ENCODE assay signal across 8 cellular contexts in the genomic region with DNA sequence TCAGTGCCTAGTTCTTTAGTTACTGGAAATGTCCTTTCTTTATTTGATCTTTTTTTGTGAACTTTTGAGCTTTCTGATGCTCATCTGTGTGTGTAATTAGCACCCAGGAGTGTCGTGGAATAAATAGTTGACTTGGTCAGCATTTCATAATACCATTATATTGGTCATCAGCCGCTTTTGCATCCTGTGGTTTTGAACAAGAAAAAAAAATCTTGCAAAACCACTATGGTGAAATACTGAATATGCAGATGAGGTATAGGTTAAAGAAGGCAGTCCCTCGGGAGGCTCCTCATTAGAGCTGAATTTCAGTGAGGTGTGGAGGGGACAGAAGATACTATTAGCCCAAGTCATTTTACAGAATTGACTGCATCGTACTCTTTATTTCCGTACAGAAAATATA.
A peak's percentile ranks its signal among the peaks of the same experiment; 100 is the strongest.
DNase-seq lines count a peak whose midpoint lies in the region; ATAC-seq and TF ChIP-seq lines count a peak whose summit lies in the region.

No MANE protein-coding gene starts in this region.

- peak overlapping the region; percentile 53; the same call in 1 of the 2 replicates for H3K9ac ChIP-seq in IMR-90 (ENCODE audit: low read depth, low read length)

- no peaks in the 10 kb centered on the region for H3K9me2 ChIP-seq in OCI-LY7 (ENCODE audit: insufficient read depth, low read length)

- H3K4me3 Mint-ChIP-seq in activated T-helper 2 cell treated with anti-CD3 and anti-CD28 coated beads, Interferon-gamma antibody, Interleukin-2, Interleukin-4, amounts not matched to agents 10 μg/mL and 5 μg/mL and 100 μg/mL, durations not matched to agents 14 hours and 24 hours and 36 hours (ENCODE audit: low read depth) = no peak overlapping the region

- no peak for ATAC-seq in IMR-90 (ENCODE audit: low read depth)
- ATAC-seq in foreskin keratinocyte = peak; percentile 58
- no peak for ATAC-seq in HG03196 (IDR thresholded peaks at IDR 0.05; ENCODE audit: unreplicated experiment)

- peak overlapping the region; percentile 56; the same call in 1 of the 2 replicates for H3K4ac ChIP-seq in IMR-90 (ENCODE audit: low read depth, low read length)

- H3K27ac ChIP-seq in IMR-90 (ENCODE audit: insufficient read depth, low read length) = peak overlapping the region; percentile 41; the same call in 1 of the 2 replicates
- H3K27ac ChIP-seq in foreskin keratinocyte = no peak overlapping the region
- no peak overlapping the region for H3K27ac ChIP-seq in OCI-LY7 (ENCODE audit: low read depth, low read length, poor library complexity, severe bottlenecking)

- H3K4me2 ChIP-seq in IMR-90 (ENCODE audit: low read depth, low read length) = peak overlapping the region; percentile 66; the same call in 1 of the 2 replicates
- H3K4me2 ChIP-seq in OCI-LY7 (ENCODE audit: low read length) = no peak overlapping the region

- in situ Hi-C loops in IMR-90 (cut with MboI; ENCODE audit: low sequenced_read_pairs) = no loop called here

- H3K4me3 ChIP-seq in IMR-90 (ENCODE audit: insufficient read depth, low read depth, low read length) (no peak overlapping the region), OCI-LY7 (ENCODE audit: low read depth, low read length, poor library complexity, severe bottlenecking) (no peak overlapping the region)

- BruUV-seq in IMR-90 (replicated peaks; lab: Mats Ljungman, UMichigan) = no TSS peak
- BruUV-seq in OCI-LY7 (replicated peaks; lab: Mats Ljungman, UMichigan) = no TSS peak

- peak overlapping the region; percentile 91 for H2BK5ac ChIP-seq in IMR-90 (ENCODE audit: low read depth, low read length, poor library complexity, severe bottlenecking)

- no peaks in the 10 kb centered on the region for H3K9me3 ChIP-seq in IMR-90 (ENCODE audit: control insufficient read depth, insufficient read depth, low read length)
- H3K9me3 ChIP-seq in OCI-LY7 (ENCODE audit: low read length) = no peaks in the 10 kb centered on the region

- no peak overlapping the region for H4K91ac ChIP-seq in IMR-90 (ENCODE audit: insufficient read depth, low read depth, low read length)

- intact Hi-C loops in IMR-90 (cut with micrococcal nuclease) = loop anchor here (2.0 to 5.0 kb wide), 2 partner anchors 86 to 132 kb away; no protein-coding TSS in a partner anchor
- intact Hi-C loops in OCI-LY7 (cut with micrococcal nuclease; ENCODE audit: unreplicated experiment) = no loop called here
- intact Hi-C loops in activated T-helper 2 cell treated with anti-CD3 and anti-CD28 coated beads, Interferon-gamma antibody, Interleukin-2, Interleukin-4, amounts not matched to agents 10 μg/mL and 5 μg/mL and 100 μg/mL, durations not matched to agents 14 hours and 24 hours and 36 hours (cut with micrococcal nuclease) = no loop called here

- no peaks in the 10 kb centered on the region for H3K36me3 Mint-ChIP-seq in activated T-helper 2 cell treated with anti-CD3 and anti-CD28 coated beads, Interferon-gamma antibody, Interleukin-2, Interleukin-4, amounts not matched to agents 10 μg/mL and 5 μg/mL and 100 μg/mL, durations not matched to agents 14 hours and 24 hours and 36 hours (ENCODE audit: low read depth)

- no peak for TF ChIP-seq RAD21 in IMR-90 (IDR thresholded peaks at IDR 0.05; ENCODE audit: low read length)

- 0 out of 2 replicates have a peak overlapping the region, but pooled peaks have one; percentile 11 for H3K14ac ChIP-seq in IMR-90 (replicated peaks; ENCODE audit: low read depth, low read length)

- peak overlapping the region; percentile 5 to 65 for H4K8ac ChIP-seq in IMR-90 (ENCODE audit: low read depth in 2 of 2, low read length in 2 of 2)

- H4K20me1 ChIP-seq in IMR-90 (ENCODE audit: insufficient read depth, low read length) (peaks cover 26% of the 10 kb centered on the region), OCI-LY7 (ENCODE audit: insufficient read depth, low read length) (no peaks in the 10 kb centered on the region)

- no peak overlapping the region for H2AK9ac ChIP-seq in IMR-90 (replicated peaks; ENCODE audit: low read depth, low read length, poor library complexity)

- no peak overlapping the region; the same call in 1 of the 2 replicates for H4K5ac ChIP-seq in IMR-90 (ENCODE audit: low read depth, low read length)

- POLR2A ChIA-PET in IMR-90 (lab: Charles Lee; ENCODE audit: unreplicated experiment) (no interaction called here), OCI-LY7 (lab: Charles Lee) (interaction anchor here (0.7 to 1.2 kb wide), 2 partner anchors 20 to 28 kb away, joined by 4 read pairs; no protein-coding TSS in a partner anchor)

- H3K79me2 ChIP-seq in OCI-LY7 (ENCODE audit: insufficient read depth, low read depth, low read length) = no peaks in the 10 kb centered on the region

- peak overlapping the region; percentile 71; the same call in 1 of the 2 replicates for H3K56ac ChIP-seq in IMR-90 (ENCODE audit: extremely low read depth, insufficient read depth, low read length)

- peak overlapping the region; percentile 74; the same call in 1 of the 2 replicates for H3K18ac ChIP-seq in IMR-90 (ENCODE audit: low read depth, low read length)

- H3K23ac ChIP-seq in IMR-90 (ENCODE audit: low read depth, low read length) = peak overlapping the region; percentile 32; the same call in 1 of the 2 replicates

- no CpG with 5 or more reads among the region's 5 CpGs for WGBS in IMR-90 (ENCODE audit: extremely low coverage in 2 of 2, insufficient read length in 1 of 2), 2 experiments

- H3K27ac Mint-ChIP-seq in activated T-helper 2 cell treated with anti-CD3 and anti-CD28 coated beads, Interferon-gamma antibody, Interleukin-2, Interleukin-4, amounts not matched to agents 10 μg/mL and 5 μg/mL and 100 μg/mL, durations not matched to agents 14 hours and 24 hours and 36 hours = no peak overlapping the region

- peak; percentile 62 for DNase-seq in IMR-90
- peak; percentile 86 for DNase-seq in SKM-1 treated with dmso at 0.1 percent for 144 hours (lab: John Stamatoyannopoulos, UW; ENCODE audit: unreplicated experiment)
- DNase-seq in foreskin keratinocyte = peak in 1 of 2 donors; percentile 66
- peak; percentile 39 for DNase-seq in stromal cell of bone marrow (ENCODE audit: low read depth)
- DNase-seq in OCI-LY7 (ENCODE audit: low spot score) = no peak
- no peak for DNase-seq in activated T-helper 2 cell treated with anti-CD3 and anti-CD28 coated beads, Interferon-gamma antibody, Interleukin-2, Interleukin-4, amounts not matched to agents 10 μg/mL and 5 μg/mL and 100 μg/mL, durations not matched to agents 14 hours and 24 hours and 36 hours (ENCODE audit: low spot score)
- DNase-seq in stimulated activated CD4-positive, alpha-beta T cell treated with anti-CD3 and anti-CD28 coated beads, Interleukin-4, amount 100 ng/mL, for 1 hour = no peak

- H2BK15ac ChIP-seq in IMR-90 (ENCODE audit: low read depth, low read length) = peak overlapping the region; percentile 32; the same call in 1 of the 3 replicates

- H2AK5ac ChIP-seq in IMR-90 (ENCODE audit: low read depth, low read length) = no peak overlapping the region

- H2BK120ac ChIP-seq in IMR-90 (ENCODE audit: low read depth, low read length) = peak overlapping the region; percentile 73; the same call in 1 of the 2 replicates

- H3K27me3 ChIP-seq in IMR-90 (ENCODE audit: control insufficient read depth, insufficient read depth, low read length) (no peaks in the 10 kb centered on the region), foreskin keratinocyte (no peaks in the 10 kb centered on the region)

- peaks cover 7% of the 10 kb centered on the region for H3K27me3 Mint-ChIP-seq in activated T-helper 2 cell treated with anti-CD3 and anti-CD28 coated beads, Interferon-gamma antibody, Interleukin-2, Interleukin-4, amounts not matched to agents 10 μg/mL and 5 μg/mL and 100 μg/mL, durations not matched to agents 14 hours and 24 hours and 36 hours (ENCODE audit: low read depth)

- peaks cover 55 to 88% of the 10 kb centered on the region in 2 experiments for H3K79me1 ChIP-seq in IMR-90 (ENCODE audit: low read depth in 1 of 2, low read length in 2 of 2)

- no peak overlapping the region for H2AFZ ChIP-seq in IMR-90 (replicated peaks; ENCODE audit: low read length, poor library complexity)
- no peak overlapping the region for H2AFZ ChIP-seq in OCI-LY7 (ENCODE audit: low read length)

- dilution Hi-C loops in IMR-90 (cut with HindIII; ENCODE audit: low sequenced_read_pairs, unreplicated experiment) = no loop called here

- peaks cover 38% of the 10 kb centered on the region for H3K4me1 ChIP-seq in IMR-90 (ENCODE audit: control insufficient read depth, insufficient read depth, low read length)
- peaks cover 42% of the 10 kb centered on the region for H3K4me1 ChIP-seq in foreskin keratinocyte
- peaks cover 18% of the 10 kb centered on the region for H3K4me1 ChIP-seq in OCI-LY7 (ENCODE audit: insufficient read depth, low read length, poor library complexity, severe bottlenecking)

- no peaks in the 10 kb centered on the region for H3K9me3 Mint-ChIP-seq in activated T-helper 2 cell treated with anti-CD3 and anti-CD28 coated beads, Interferon-gamma antibody, Interleukin-2, Interleukin-4, amounts not matched to agents 10 μg/mL and 5 μg/mL and 100 μg/mL, durations not matched to agents 14 hours and 24 hours and 36 hours

- no peak for TF ChIP-seq POLR2A in IMR-90 (IDR thresholded peaks at IDR 0.05; ENCODE audit: low read depth, low read length)

- peaks cover 3% of the 10 kb centered on the region; the same call in 1 of the 2 replicates for H3K36me3 ChIP-seq in IMR-90 (ENCODE audit: control insufficient read depth, insufficient read depth, low read length)
- no peaks in the 10 kb centered on the region for H3K36me3 ChIP-seq in OCI-LY7 (ENCODE audit: insufficient read depth, low read length)

- CTCF ChIA-PET in IMR-90 (lab: Yijun Ruan, JAX) = no interaction called here
- CTCF ChIA-PET in OCI-LY7 (lab: Charles Lee; ENCODE audit: unreplicated experiment) = no interaction called here

- H3K9me1 ChIP-seq in IMR-90 (ENCODE audit: insufficient read depth, low read length) = peaks cover 36% of the 10 kb centered on the region

- peaks cover 6% of the 10 kb centered on the region for H3K4me1 Mint-ChIP-seq in activated T-helper 2 cell treated with anti-CD3 and anti-CD28 coated beads, Interferon-gamma antibody, Interleukin-2, Interleukin-4, amounts not matched to agents 10 μg/mL and 5 μg/mL and 100 μg/mL, durations not matched to agents 14 hours and 24 hours and 36 hours (ENCODE audit: low read depth)

- peak overlapping the region; percentile 78; the same call in 1 of the 2 replicates for H2BK20ac ChIP-seq in IMR-90 (ENCODE audit: low read depth, low read length)

- TF ChIP-seq CTCF in IMR-90 (conservative IDR thresholded peaks at IDR 0.05; ENCODE audit: low read depth, low read length) = no peak
- no peak for TF ChIP-seq CTCF in foreskin keratinocyte (conservative IDR thresholded peaks at IDR 0.05)
- TF ChIP-seq CTCF in OCI-LY7 (conservative IDR thresholded peaks at IDR 0.05; ENCODE audit: low read length) = no peak

TF ChIP-seq in IMR-90, 13 proteins besides CTCF, POLR2A, EP300 and RAD21 (continues in another document):
- TF ChIP-seq CEBPB (IDR thresholded peaks at IDR 0.05; ENCODE audit: low read depth, low read length) (peak; percentile 91), MAFK (IDR thresholded peaks at IDR 0.05; ENCODE audit: low read depth, low read length) (peak; percentile 35; the same call in 1 of the 2 replicates), NFE2L2 (IDR thresholded peaks at IDR 0.05; ENCODE audit: low read depth, low read length) (no peak), SMC3 (IDR thresholded peaks at IDR 0.05; ENCODE audit: low read depth, low read length) (no peak), BHLHE40 (IDR thresholded peaks at IDR 0.05; ENCODE audit: low read depth, low read length) (peak; percentile 24; the same call in 1 of the 2 replicates)

Comparison
In these comparisons a context has a peak if more than half of its experiments do, and no peak if none do; other contexts are left out.
1. DNase-seq: peak in IMR-90 (single experiment), SKM-1 treated with dmso at 0.1 percent for 144 hours (single experiment) and stromal cell of bone marrow (single experiment); none in OCI-LY7 (single experiment), activated T-helper 2 cell treated with anti-CD3 and anti-CD28 coated beads, Interferon-gamma antibody, Interleukin-2, Interleukin-4, amounts not matched to agents 10 μg/mL and 5 μg/mL and 100 μg/mL, durations not matched to agents 14 hours and 24 hours and 36 hours (single experiment) and stimulated activated CD4-positive, alpha-beta T cell treated with anti-CD3 and anti-CD28 coated beads, Interleukin-4, amount 100 ng/mL, for 1 hour (single experiment).